In the genomic region with DNA sequence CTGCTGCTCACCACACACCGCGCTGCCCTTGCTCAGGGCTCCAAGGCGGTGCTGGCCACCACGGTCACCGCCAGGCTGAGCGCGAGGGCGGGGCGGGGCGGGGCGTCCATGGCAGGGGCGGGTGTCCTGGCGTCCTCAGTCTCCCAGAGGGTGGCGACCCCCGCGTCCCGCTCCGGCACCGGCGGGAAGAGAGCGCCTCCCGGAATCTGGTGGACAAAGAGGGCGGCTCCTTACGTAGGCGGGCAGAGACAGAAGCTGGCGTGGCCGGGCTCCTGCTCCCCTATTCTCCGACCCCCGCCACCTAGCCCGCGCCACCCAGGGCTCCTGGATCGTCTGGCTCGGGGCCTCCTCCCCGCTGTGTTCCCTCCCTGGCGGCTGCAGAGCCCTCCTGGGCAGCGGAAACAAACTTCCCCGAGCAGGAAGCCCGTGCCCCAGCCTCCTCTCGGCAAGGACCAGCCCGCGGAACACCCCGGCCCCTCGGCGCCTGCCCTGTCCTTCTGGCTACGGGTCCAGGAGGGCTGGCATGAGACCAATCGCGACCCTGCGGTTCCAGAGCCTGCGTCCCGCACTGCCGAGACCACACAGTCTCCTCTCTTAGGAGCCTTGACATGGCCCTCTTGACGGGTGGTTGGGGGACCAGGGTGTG, we compare ENCODE assay signal across 8 cellular contexts.
DNase-seq lines count a peak whose midpoint lies in the region; TF ChIP-seq lines count a peak whose summit lies in the region.

No MANE protein-coding gene starts in this region.

- peaks cover 0 to 4% (median 0%) of the 10 kb centered on the region in 5 experiments for H3K9me3 Mint-ChIP-seq in brain

- H3K36me3 Mint-ChIP-seq in brain, result no peaks in the 10 kb centered on the region

- 3% methylated on average over 52 of the region's 52 CpGs for WGBS in thymus

- no peaks in the 10 kb centered on the region for H3K36me3 ChIP-seq in thymus (ENCODE audit: control insufficient read depth, insufficient read depth)

- H3K27ac Mint-ChIP-seq in brain, result no peak overlapping the region

- no peaks in the 10 kb centered on the region for H3K4me1 ChIP-seq in thymus (ENCODE audit: control insufficient read depth, insufficient read depth, low read length)

- peak in 1 of 2 experiments; percentile 40 for TF ChIP-seq CTCF in brain (conservative IDR thresholded peaks at IDR 0.05)

- peak overlapping the region; percentile 26 for H3K4me3 ChIP-seq in thymus (ENCODE audit: low read length)

- H3K9me3 ChIP-seq in thymus (ENCODE audit: control insufficient read depth), result no peaks in the 10 kb centered on the region

- peaks cover 14% of the 10 kb centered on the region for H3K27me3 Mint-ChIP-seq in brain

- DNase-seq in COR-L47 (lab: John Stamatoyannopoulos, UW) (peak; percentile 25), M059J (ENCODE audit: low read depth) (peak; percentile 65), left kidney (ENCODE audit: low read depth, low spot score) (peak; percentile 92), HT-29 (ENCODE audit: low spot score) (no peak), OCI-M1 (lab: John Stamatoyannopoulos, UW) (no peak)
- DNase-seq in stimulated activated CD4-positive, alpha-beta T cell treated with anti-CD3 and anti-CD28 coated beads, Interleukin-2, amount 100 ng/mL, for 24 hours, result no peak

- H3K27ac ChIP-seq in thymus (ENCODE audit: low read depth), result no peak overlapping the region

- peaks cover 4% of the 10 kb centered on the region for H3K4me1 Mint-ChIP-seq in brain

- peaks cover 10% of the 10 kb centered on the region for H3K27me3 ChIP-seq in thymus (ENCODE audit: control insufficient read depth, insufficient read depth)

- H3K4me3 Mint-ChIP-seq in brain, result peak overlapping the region; percentile 73 to 84 (median 80)

Comparison
In these comparisons a context has a peak if more than half of its experiments do, and no peak if none do; other contexts are left out.
1. DNase-seq: peak in COR-L47 (single experiment), M059J (single experiment) and left kidney (single experiment); none in HT-29 (single experiment), OCI-M1 (single experiment) and stimulated activated CD4-positive, alpha-beta T cell treated with anti-CD3 and anti-CD28 coated beads, Interleukin-2, amount 100 ng/mL, for 24 hours (0 of 2).